Comparison of ENCODE assay signal across 15 cellular contexts in genomic region chr15:44215594-44215993, GRCh38. TPM values are rescaled to one million over a fixed set of nuclear protein-coding genes. Genes with fewer than 3 reads are reported as not detected.
DNase-seq lines count a peak whose midpoint lies in the region; ATAC-seq and TF ChIP-seq lines count a peak whose summit lies in the region.
"Had no signal": no experiment of that assay in that cellular context is flagged by ENCODE, and none has a peak within 500 bp of the region (broad histone marks: within the 10 kb centered on the region; RNA-seq: fewer than 3 reads in every experiment).

No MANE protein-coding gene starts in this region.

- DNase-seq in MCF 10A (ENCODE audit: unreplicated experiment) (peak; percentile 72), breast epithelium (ENCODE audit: low spot score in 2 of 2) (no peak), SJSA1 (ENCODE audit: low read depth in 1 of 2, low spot score in 2 of 2) (peak; percentile 70 to 71), fibroblast of peridontal ligament (ENCODE audit: extremely low read depth) (peak; percentile 95), superior temporal gyrus (ENCODE audit: extremely low spot score) (peak; percentile 60), right atrium auricular region (ENCODE audit: low spot score) (no peak), tibial nerve (ENCODE audit: low spot score in 2 of 2) (no peak)
- no peak for DNase-seq in stimulated activated naive CD8-positive, alpha-beta T cell treated with anti-CD3 and anti-CD28 coated beads, Interleukin-15, Interleukin-2, amounts not matched to agents 100 U/mL and 50 U/mL, for 24 hours
- DNase-seq: activated CD4-positive, alpha-beta T cell treated with anti-CD3 and anti-CD28 coated beads for 36 hours; activated gamma-delta T cell; effector memory CD8-positive, alpha-beta T cell; left cardiac atrium; NCI-H2171 treated with DMSO at 0.1 percent for 48 hours had no signal

- BruUV-seq in MCF 10A (replicated peaks; lab: Mats Ljungman, UMichigan): no TSS peak

- POLR2A ChIA-PET in MCF 10A (lab: Yijun Ruan, JAX): interaction anchor here (0.6 kb wide), 1 partner anchor 72 kb away, joined by 3 read pairs; no protein-coding TSS in a partner anchor

- no peak overlapping the region for H3K4me3 ChIP-seq in breast epithelium
- H3K4me3 ChIP-seq in SJSA1: no peak overlapping the region
- H3K4me3 ChIP-seq in right atrium auricular region: no peak overlapping the region
- no peak overlapping the region for H3K4me3 ChIP-seq in tibial nerve
- H3K4me3 ChIP-seq: thoracic aorta had no signal

- no peaks in the 10 kb centered on the region for H3K9me3 Mint-ChIP-seq in MCF 10A (ENCODE audit: unreplicated experiment)
- H3K9me3 Mint-ChIP-seq: effector memory CD8-positive, alpha-beta T cell had no signal

- peaks cover 0 to 8% of the 10 kb centered on the region in 2 donors for H3K27me3 ChIP-seq in breast epithelium
- H3K27me3 ChIP-seq in SJSA1 (replicated peaks): no peaks in the 10 kb centered on the region
- no peaks in the 10 kb centered on the region for H3K27me3 ChIP-seq in right atrium auricular region
- H3K27me3 ChIP-seq in tibial nerve: no peaks in the 10 kb centered on the region

- H3K4me3 Mint-ChIP-seq in MCF 10A (ENCODE audit: unreplicated experiment): no peak overlapping the region
- H3K4me3 Mint-ChIP-seq: activated CD4-positive, alpha-beta T cell treated with anti-CD3 and anti-CD28 coated beads for 36 hours; B cell; effector memory CD8-positive, alpha-beta T cell had no signal

- H3K36me3 Mint-ChIP-seq in MCF 10A (ENCODE audit: insufficient read depth, unreplicated experiment): peaks cover 4% of the 10 kb centered on the region

- ATAC-seq in stimulated activated naive CD8-positive, alpha-beta T cell treated with anti-CD3 and anti-CD28 coated beads, Interleukin-15, Interleukin-2, amounts not matched to agents 100 U/mL and 50 U/mL, for 24 hours: no peak
- ATAC-seq: activated CD4-positive, alpha-beta T cell treated with anti-CD3 and anti-CD28 coated beads for 36 hours; effector memory CD8-positive, alpha-beta T cell had no signal

- no peaks in the 10 kb centered on the region for H3K27me3 Mint-ChIP-seq in MCF 10A (ENCODE audit: insufficient read depth, unreplicated experiment)

- peaks cover 11% of the 10 kb centered on the region for H3K4me1 Mint-ChIP-seq in MCF 10A (ENCODE audit: insufficient read depth, unreplicated experiment)

- H3K27ac ChIP-seq in breast epithelium (no peak overlapping the region), SJSA1 (no peak overlapping the region), right atrium auricular region (no peak overlapping the region), tibial nerve (no peak overlapping the region)
- H3K27ac ChIP-seq: thoracic aorta had no signal

- CTCF ChIA-PET in MCF 10A (lab: Yijun Ruan, JAX): interaction anchor here (0.6 to 0.7 kb wide), 2 partner anchors 31 to 397 kb away, joined by 3 to 4 read pairs; no protein-coding TSS in a partner anchor

- H3K4me1 ChIP-seq in breast epithelium (no peaks in the 10 kb centered on the region), SJSA1 (replicated peaks) (peaks cover 21% of the 10 kb centered on the region), right atrium auricular region (no peaks in the 10 kb centered on the region), tibial nerve (peaks cover 0 to 4% (median 2%) of the 10 kb centered on the region in 4 donors)

- WGBS in tibial nerve, 2 donors: 35% methylated on average over 3 of the region's 3 CpGs

- TF ChIP-seq POLR2A in breast epithelium (IDR thresholded peaks at IDR 0.05) (no peak), tibial nerve (IDR thresholded peaks at IDR 0.05) (no peak)

- no peak overlapping the region for H3K27ac Mint-ChIP-seq in MCF 10A (ENCODE audit: low read depth, unreplicated experiment)
- H3K27ac Mint-ChIP-seq: activated CD4-positive, alpha-beta T cell treated with anti-CD3 and anti-CD28 coated beads for 36 hours; B cell; effector memory CD8-positive, alpha-beta T cell had no signal

- TF ChIP-seq EP300 in tibial nerve (IDR thresholded peaks at IDR 0.05): no peak

- TF ChIP-seq CTCF in MCF 10A (IDR thresholded peaks at IDR 0.05; ENCODE audit: unreplicated experiment): no peak
- TF ChIP-seq CTCF in breast epithelium (IDR thresholded peaks at IDR 0.05): no peak
- no peak for TF ChIP-seq CTCF in right atrium auricular region (IDR thresholded peaks at IDR 0.05)
- no peak for TF ChIP-seq CTCF in tibial nerve (IDR thresholded peaks at IDR 0.05)

- H3K9me3 ChIP-seq in breast epithelium (no peaks in the 10 kb centered on the region), SJSA1 (replicated peaks) (no peaks in the 10 kb centered on the region), right atrium auricular region (no peaks in the 10 kb centered on the region), tibial nerve (no peaks in the 10 kb centered on the region)
- H3K9me3 ChIP-seq: thoracic aorta had no signal

- intact Hi-C loops in MCF 10A (cut with micrococcal nuclease) (loop anchor here (1.0 to 10.0 kb wide), 4 partner anchors 71 to 311 kb away; partner anchors contain the start of gene GOLM2), breast epithelium (cut with DNase I; ENCODE audit: low total_unique reads) (no loop called here)

- H3K36me3 ChIP-seq in breast epithelium: no peaks in the 10 kb centered on the region
- no peaks in the 10 kb centered on the region for H3K36me3 ChIP-seq in SJSA1
- no peaks in the 10 kb centered on the region for H3K36me3 ChIP-seq in right atrium auricular region
- no peaks in the 10 kb centered on the region for H3K36me3 ChIP-seq in tibial nerve
- H3K36me3 ChIP-seq: thoracic aorta had no signal

RNA-seq across cellular contexts. Expression of gene FRMD5, which starts 20.5 kb away (rescaled TPM):
- total RNA-seq in MCF 10A (2022) (0.71 and 0.98 TPM in 2 replicates), breast epithelium (1 to 10 TPM in 1 of 3 donors, under 1 TPM in 1, not detected in 1; 0.66 to 1.6 TPM), right atrium auricular region (10 to 100 TPM; 25.5 to 52.3 TPM), tibial nerve (1 to 10 TPM; 2.9 to 5.4 (median 3.8) TPM)
- 3.8 and 10.5 TPM in 2 replicates for total RNA-seq in SJSA1 (2014; rRNA removed; shearing (Covaris generic))
- total RNA-seq: B cell had no signal

Comparison
In these comparisons a context has a peak if more than half of its experiments do, and no peak if none do; other contexts are left out.
1. DNase-seq: peak in MCF 10A (single experiment), SJSA1 (2 of 2), fibroblast of peridontal ligament (single experiment) and superior temporal gyrus (single experiment); none in breast epithelium (0 of 2), right atrium auricular region (single experiment), tibial nerve (0 of 2) and stimulated activated naive CD8-positive, alpha-beta T cell treated with anti-CD3 and anti-CD28 coated beads, Interleukin-15, Interleukin-2, amounts not matched to agents 100 U/mL and 50 U/mL, for 24 hours (single experiment).